11 cellular contexts compared by ENCODE assay signal in the genomic region with DNA sequence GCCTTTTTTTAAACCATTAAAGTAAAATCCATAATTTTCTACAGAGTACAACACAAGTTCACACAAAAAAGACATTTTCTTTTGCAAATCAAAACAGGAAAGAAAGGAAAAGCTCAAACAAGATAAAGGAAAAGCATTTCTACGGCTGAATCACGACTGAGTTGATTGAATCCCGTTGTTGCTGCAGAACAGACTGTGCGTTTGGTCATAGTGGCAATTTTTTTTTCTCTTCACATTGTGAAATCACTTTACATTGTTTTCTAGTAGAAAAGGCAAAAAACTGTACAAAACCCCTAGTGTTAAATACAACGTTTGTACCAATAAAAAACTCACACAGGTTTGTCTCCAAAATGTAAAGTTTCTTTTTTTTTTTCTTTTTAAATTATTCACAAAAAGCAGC. TPM values are rescaled to one million over a fixed set of nuclear protein-coding genes. Genes with fewer than 3 reads are reported as not detected.
DNase-seq lines count a peak whose midpoint lies in the region; ATAC-seq and TF ChIP-seq lines count a peak whose summit lies in the region.
"Had no signal": no experiment of that assay in that cellular context is flagged by ENCODE, and none has a peak within 500 bp of the region (broad histone marks: within the 10 kb centered on the region; RNA-seq: fewer than 3 reads in every experiment).

No MANE protein-coding gene starts in this region.

- intact Hi-C loops in activated naive CD4-positive, alpha-beta T cell treated with anti-CD3 and anti-CD28 coated beads for 36 hours (cut with micrococcal nuclease), result no loop called here
- intact Hi-C loops in tibial artery (cut with DNase I; ENCODE audit: low total_unique reads), result no loop called here

- H3K27me3 Mint-ChIP-seq in activated naive CD4-positive, alpha-beta T cell treated with anti-CD3 and anti-CD28 coated beads for 36 hours (ENCODE audit: low read depth), result no peaks in the 10 kb centered on the region
- H3K27me3 Mint-ChIP-seq in chondrocyte (ENCODE audit: low read depth) (no peaks in the 10 kb centered on the region), mesothelial cell of epicardium (ENCODE audit: low read depth) (no peaks in the 10 kb centered on the region)
- H3K27me3 Mint-ChIP-seq: IgD-negative memory B cell had no signal

- H3K36me3 ChIP-seq in tibial artery, result peaks cover 7 to 37% (median 16%) of the 10 kb centered on the region in 3 donors

- no peak overlapping the region for H3K4me3 ChIP-seq in tibial artery

- peak overlapping the region; percentile 50 to 93 for H3K27ac Mint-ChIP-seq in activated naive CD4-positive, alpha-beta T cell treated with anti-CD3 and anti-CD28 coated beads, Interleukin-2, amount 50 U/mL, for 72 hours
- no peak overlapping the region for H3K27ac Mint-ChIP-seq in activated naive CD4-positive, alpha-beta T cell treated with anti-CD3 and anti-CD28 coated beads for 36 hours
- H3K27ac Mint-ChIP-seq in chondrocyte (ENCODE audit: unreplicated experiment) (peak overlapping the region; percentile 82), mesothelial cell of epicardium (peak overlapping the region; percentile 30)

- no peaks in the 10 kb centered on the region for H3K27me3 ChIP-seq in tibial artery

- peaks cover 0 to 53% (median 19%) of the 10 kb centered on the region in 4 donors for H3K4me1 ChIP-seq in tibial artery

- no peaks in the 10 kb centered on the region for H3K9me3 ChIP-seq in tibial artery

- no peak overlapping the region for H3K4me3 Mint-ChIP-seq in activated naive CD4-positive, alpha-beta T cell treated with anti-CD3 and anti-CD28 coated beads for 36 hours
- H3K4me3 Mint-ChIP-seq in chondrocyte (ENCODE audit: unreplicated experiment) (no peak overlapping the region), mesothelial cell of epicardium (no peak overlapping the region)
- H3K4me3 Mint-ChIP-seq: IgD-negative memory B cell had no signal

- peak overlapping the region; percentile 27 to 55 for H3K27ac ChIP-seq in tibial artery

- TF ChIP-seq CTCF in chondrocyte (IDR thresholded peaks at IDR 0.05) (no peak), mesothelial cell of epicardium (IDR thresholded peaks at IDR 0.05; ENCODE audit: unreplicated experiment) (no peak), tibial artery (IDR thresholded peaks at IDR 0.05) (no peak)

- no peaks in the 10 kb centered on the region for H3K9me3 Mint-ChIP-seq in activated naive CD4-positive, alpha-beta T cell treated with anti-CD3 and anti-CD28 coated beads, Interleukin-2, amount 50 U/mL, for 72 hours
- H3K9me3 Mint-ChIP-seq in activated naive CD4-positive, alpha-beta T cell treated with anti-CD3 and anti-CD28 coated beads for 36 hours, result no peaks in the 10 kb centered on the region
- H3K9me3 Mint-ChIP-seq in chondrocyte (ENCODE audit: low read depth), result no peaks in the 10 kb centered on the region
- H3K9me3 Mint-ChIP-seq in mesothelial cell of epicardium, result no peaks in the 10 kb centered on the region
- H3K9me3 Mint-ChIP-seq: IgD-negative memory B cell had no signal

- no peak for DNase-seq in activated naive CD4-positive, alpha-beta T cell treated with anti-CD3 and anti-CD28 coated beads, Interleukin-2, amount 50 U/mL, for 72 hours (ENCODE audit: low spot score in 2 of 2)
- DNase-seq in activated naive CD4-positive, alpha-beta T cell treated with anti-CD3 and anti-CD28 coated beads for 36 hours, result no peak
- DNase-seq in chondrocyte (ENCODE audit: low spot score) (no peak), mesothelial cell of epicardium (ENCODE audit: low spot score in 2 of 2, unreplicated experiment in 2 of 2) (no peak), tibial artery (no peak), dedifferentiated amniotic fluid mesenchymal stem cell (ENCODE audit: extremely low spot score) (no peak)
- DNase-seq: activated CD8-positive, alpha-beta memory T cell treated with anti-CD3 and anti-CD28 coated beads, Interleukin-2, amount 50 U/mL, for 4 hours; stimulated activated CD4-positive, alpha-beta T cell treated with anti-CD3 and anti-CD28 coated beads, Interleukin-12 subunit alpha, Interleukin-12 subunit beta, amount 100 ng/mL, for 4 hours had no signal

- no peak for ATAC-seq in activated naive CD4-positive, alpha-beta T cell treated with anti-CD3 and anti-CD28 coated beads, Interleukin-2, amount 50 U/mL, for 72 hours
- no peak for ATAC-seq in esophagus mucosa
- no peak for ATAC-seq in HG03196 (IDR thresholded peaks at IDR 0.05; ENCODE audit: unreplicated experiment)

- H3K36me3 Mint-ChIP-seq in activated naive CD4-positive, alpha-beta T cell treated with anti-CD3 and anti-CD28 coated beads, Interleukin-2, amount 50 U/mL, for 72 hours, result peaks cover 0 to 4% of the 10 kb centered on the region in 2 donors
- peaks cover 21% of the 10 kb centered on the region for H3K36me3 Mint-ChIP-seq in activated naive CD4-positive, alpha-beta T cell treated with anti-CD3 and anti-CD28 coated beads for 36 hours (ENCODE audit: low read depth)
- peaks cover 16% of the 10 kb centered on the region for H3K36me3 Mint-ChIP-seq in chondrocyte (ENCODE audit: low read depth)
- peaks cover 10% of the 10 kb centered on the region for H3K36me3 Mint-ChIP-seq in mesothelial cell of epicardium

- CTCF ChIA-PET in activated naive CD4-positive, alpha-beta T cell treated with anti-CD3 and anti-CD28 coated beads for 36 hours (lab: Charles Lee), result interaction anchor here (0.8 kb wide), 1 partner anchor 13 kb away, joined by 4 read pairs; no protein-coding TSS in a partner anchor

- H3K4me1 Mint-ChIP-seq in activated naive CD4-positive, alpha-beta T cell treated with anti-CD3 and anti-CD28 coated beads for 36 hours (ENCODE audit: low read depth), result no peaks in the 10 kb centered on the region
- peaks cover 44% of the 10 kb centered on the region for H3K4me1 Mint-ChIP-seq in chondrocyte (ENCODE audit: low read depth)
- no peaks in the 10 kb centered on the region for H3K4me1 Mint-ChIP-seq in mesothelial cell of epicardium

RNA-seq across cellular contexts. Expression of a gene that starts 17.3 kb away (rescaled TPM):
- total RNA-seq in activated naive CD4-positive, alpha-beta T cell treated with anti-CD3 and anti-CD28 coated beads, Interleukin-2, amount 50 U/mL, for 72 hours, result under 1 TPM in 1 of 2 donors, not detected in 1; 0.62 TPM
- total RNA-seq in activated naive CD4-positive, alpha-beta T cell treated with anti-CD3 and anti-CD28 coated beads for 36 hours, result not detected
- total RNA-seq in chondrocyte (0.33 to 0.35 TPM (median 0.34 TPM) in 3 replicates), mesothelial cell of epicardium (0.27 to 0.31 TPM (median 0.31 TPM) in 3 replicates), esophagus mucosa (0.44 TPM)

RNA-seq across cellular contexts. Expression of a gene that starts 40.0 kb away (rescaled TPM):
- 100 to 1,000 TPM; 126 to 134 TPM for total RNA-seq in activated naive CD4-positive, alpha-beta T cell treated with anti-CD3 and anti-CD28 coated beads, Interleukin-2, amount 50 U/mL, for 72 hours
- 100 to 1,000 TPM; 127 to 129 TPM for total RNA-seq in activated naive CD4-positive, alpha-beta T cell treated with anti-CD3 and anti-CD28 coated beads for 36 hours
- 100 to 139 TPM (median 108 TPM) in 3 replicates for total RNA-seq in chondrocyte
- total RNA-seq in mesothelial cell of epicardium, result 88.9 to 97.2 TPM (median 91.7 TPM) in 3 replicates
- total RNA-seq in esophagus mucosa, result 88.2 TPM

RNA-seq across cellular contexts. Expression of a gene that starts 57.8 kb away (rescaled TPM):
- 10 to 100 TPM; 11.9 to 15.2 TPM for total RNA-seq in activated naive CD4-positive, alpha-beta T cell treated with anti-CD3 and anti-CD28 coated beads, Interleukin-2, amount 50 U/mL, for 72 hours
- total RNA-seq in activated naive CD4-positive, alpha-beta T cell treated with anti-CD3 and anti-CD28 coated beads for 36 hours, result 1 to 10 TPM; 9.2 TPM
- total RNA-seq in chondrocyte (113 to 124 TPM (median 120 TPM) in 3 replicates), mesothelial cell of epicardium (62.6 to 69.8 TPM (median 69.5 TPM) in 3 replicates), esophagus mucosa (6.4 TPM)
